ENCODE assay signal across 1 cellular context in genomic region chr20:62898970-62899632, GRCh38.
TF ChIP-seq lines count a peak whose summit lies in the region.

No MANE protein-coding gene starts in this region.

TF ChIP-seq in GM12878, 131 proteins besides CTCF, POLR2A, EP300 and RAD21 (continues in another document):
- TF ChIP-seq BACH1 (IDR thresholded peaks at IDR 0.05; ENCODE audit: borderline replicate concordance) (no peak), ZNF207 (IDR thresholded peaks at IDR 0.05; ENCODE audit: borderline replicate concordance) (no peak), USF2 (IDR thresholded peaks at IDR 0.05; ENCODE audit: borderline replicate concordance, low read depth, low read length) (no peak), SMAD5 (IDR thresholded peaks at IDR 0.05; ENCODE audit: low read depth) (no peak), ZNF274 (IDR thresholded peaks at IDR 0.05; ENCODE audit: insufficient read depth, insufficient read length) (no peak), RELA (IDR thresholded peaks at IDR 0.05; ENCODE audit: borderline replicate concordance, partially characterized antibody) (no peak), ASH2L (IDR thresholded peaks at IDR 0.05; ENCODE audit: borderline replicate concordance, low read depth) (no peak), HDAC2 (IDR thresholded peaks at IDR 0.05) (no peak), NBN (IDR thresholded peaks at IDR 0.05) (no peak), JUND (IDR thresholded peaks at IDR 0.05; ENCODE audit: low read depth, low read length) (no peak), MXI1 (IDR thresholded peaks at IDR 0.05; ENCODE audit: low read depth, low read length) (no peak), MEF2A (IDR thresholded peaks at IDR 0.05; ENCODE audit: insufficient read depth, low read depth, low read length) (no peak), RB1 (IDR thresholded peaks at IDR 0.05; ENCODE audit: borderline replicate concordance) (no peak), PRDM15 (CRISPR knock-in tag; IDR thresholded peaks at IDR 0.05) (no peak), ETV6 (conservative IDR thresholded peaks at IDR 0.05 in 1 of 2, IDR thresholded peaks at IDR 0.05 in 1 of 2; ENCODE audit: borderline replicate concordance in 1 of 2, low read depth in 1 of 2) (no peak; a peak in 1 of 4 replicates), BMI1 (IDR thresholded peaks at IDR 0.05; ENCODE audit: borderline replicate concordance) (no peak), TCF12 (IDR thresholded peaks at IDR 0.05; ENCODE audit: low read depth, low read length) (peak; percentile 77), STAT1 (conservative IDR thresholded peaks at IDR 0.05) (no peak), BCLAF1 (IDR thresholded peaks at IDR 0.05) (no peak), FOS (IDR thresholded peaks at IDR 0.05; ENCODE audit: borderline replicate concordance, extremely low read depth, insufficient read length) (no peak), DPF2 (IDR thresholded peaks at IDR 0.05) (peak; percentile 66), ZZZ3 (IDR thresholded peaks at IDR 0.05; ENCODE audit: control insufficient read depth, insufficient read length, low read depth) (no peak), ELK1 (IDR thresholded peaks at IDR 0.05; ENCODE audit: low read depth, low read length) (no peak), ZSCAN29 (IDR thresholded peaks at IDR 0.05) (no peak), PAX5 (IDR thresholded peaks at IDR 0.05; ENCODE audit: borderline replicate concordance, low read depth, low read length) (no peak), E2F4 (IDR thresholded peaks at IDR 0.05; ENCODE audit: low read depth, low read length) (no peak), SP1 (IDR thresholded peaks at IDR 0.05; ENCODE audit: low read depth, low read length) (no peak), ZNF384 (IDR thresholded peaks at IDR 0.05; ENCODE audit: borderline replicate concordance, low read depth, low read length) (no peak), NR2F1 (conservative IDR thresholded peaks at IDR 0.05) (0 out of 2 replicates have a peak, but pooled peaks have one; percentile 14), SUPT20H (IDR thresholded peaks at IDR 0.05; ENCODE audit: borderline replicate concordance, control insufficient read depth, low read depth, low read length) (no peak), SPI1 (IDR thresholded peaks at IDR 0.05; ENCODE audit: borderline replicate concordance, insufficient read depth, low read depth, low read length) (no peak), JUNB (IDR thresholded peaks at IDR 0.05) (peak; percentile 69; the same call in 1 of the 2 replicates)
- TF ChIP-seq, protein P1, sequence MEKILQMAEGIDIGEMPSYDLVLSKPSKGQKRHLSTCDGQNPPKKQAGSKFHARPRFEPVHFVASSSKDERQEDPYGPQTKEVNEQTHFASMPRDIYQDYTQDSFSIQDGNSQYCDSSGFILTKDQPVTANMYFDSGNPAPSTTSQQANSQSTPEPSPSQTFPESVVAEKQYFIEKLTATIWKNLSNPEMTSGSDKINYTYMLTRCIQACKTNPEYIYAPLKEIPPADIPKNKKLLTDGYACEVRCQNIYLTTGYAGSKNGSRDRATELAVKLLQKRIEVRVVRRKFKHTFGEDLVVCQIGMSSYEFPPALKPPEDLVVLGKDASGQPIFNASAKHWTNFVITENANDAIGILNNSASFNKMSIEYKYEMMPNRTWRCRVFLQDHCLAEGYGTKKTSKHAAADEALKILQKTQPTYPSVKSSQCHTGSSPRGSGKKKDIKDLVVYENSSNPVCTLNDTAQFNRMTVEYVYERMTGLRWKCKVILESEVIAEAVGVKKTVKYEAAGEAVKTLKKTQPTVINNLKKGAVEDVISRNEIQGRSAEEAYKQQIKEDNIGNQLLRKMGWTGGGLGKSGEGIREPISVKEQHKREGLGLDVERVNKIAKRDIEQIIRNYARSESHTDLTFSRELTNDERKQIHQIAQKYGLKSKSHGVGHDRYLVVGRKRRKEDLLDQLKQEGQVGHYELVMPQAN (conservative IDR thresholded peaks at IDR 0.05), result no peak
- TF ChIP-seq, protein P2, sequence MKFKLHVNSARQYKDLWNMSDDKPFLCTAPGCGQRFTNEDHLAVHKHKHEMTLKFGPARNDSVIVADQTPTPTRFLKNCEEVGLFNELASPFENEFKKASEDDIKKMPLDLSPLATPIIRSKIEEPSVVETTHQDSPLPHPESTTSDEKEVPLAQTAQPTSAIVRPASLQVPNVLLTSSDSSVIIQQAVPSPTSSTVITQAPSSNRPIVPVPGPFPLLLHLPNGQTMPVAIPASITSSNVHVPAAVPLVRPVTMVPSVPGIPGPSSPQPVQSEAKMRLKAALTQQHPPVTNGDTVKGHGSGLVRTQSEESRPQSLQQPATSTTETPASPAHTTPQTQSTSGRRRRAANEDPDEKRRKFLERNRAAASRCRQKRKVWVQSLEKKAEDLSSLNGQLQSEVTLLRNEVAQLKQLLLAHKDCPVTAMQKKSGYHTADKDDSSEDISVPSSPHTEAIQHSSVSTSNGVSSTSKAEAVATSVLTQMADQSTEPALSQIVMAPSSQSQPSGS (IDR thresholded peaks at IDR 0.05; ENCODE audit: low read length), result peak; percentile 43; the same call in 1 of the 2 replicates
- TF ChIP-seq, protein P3, sequence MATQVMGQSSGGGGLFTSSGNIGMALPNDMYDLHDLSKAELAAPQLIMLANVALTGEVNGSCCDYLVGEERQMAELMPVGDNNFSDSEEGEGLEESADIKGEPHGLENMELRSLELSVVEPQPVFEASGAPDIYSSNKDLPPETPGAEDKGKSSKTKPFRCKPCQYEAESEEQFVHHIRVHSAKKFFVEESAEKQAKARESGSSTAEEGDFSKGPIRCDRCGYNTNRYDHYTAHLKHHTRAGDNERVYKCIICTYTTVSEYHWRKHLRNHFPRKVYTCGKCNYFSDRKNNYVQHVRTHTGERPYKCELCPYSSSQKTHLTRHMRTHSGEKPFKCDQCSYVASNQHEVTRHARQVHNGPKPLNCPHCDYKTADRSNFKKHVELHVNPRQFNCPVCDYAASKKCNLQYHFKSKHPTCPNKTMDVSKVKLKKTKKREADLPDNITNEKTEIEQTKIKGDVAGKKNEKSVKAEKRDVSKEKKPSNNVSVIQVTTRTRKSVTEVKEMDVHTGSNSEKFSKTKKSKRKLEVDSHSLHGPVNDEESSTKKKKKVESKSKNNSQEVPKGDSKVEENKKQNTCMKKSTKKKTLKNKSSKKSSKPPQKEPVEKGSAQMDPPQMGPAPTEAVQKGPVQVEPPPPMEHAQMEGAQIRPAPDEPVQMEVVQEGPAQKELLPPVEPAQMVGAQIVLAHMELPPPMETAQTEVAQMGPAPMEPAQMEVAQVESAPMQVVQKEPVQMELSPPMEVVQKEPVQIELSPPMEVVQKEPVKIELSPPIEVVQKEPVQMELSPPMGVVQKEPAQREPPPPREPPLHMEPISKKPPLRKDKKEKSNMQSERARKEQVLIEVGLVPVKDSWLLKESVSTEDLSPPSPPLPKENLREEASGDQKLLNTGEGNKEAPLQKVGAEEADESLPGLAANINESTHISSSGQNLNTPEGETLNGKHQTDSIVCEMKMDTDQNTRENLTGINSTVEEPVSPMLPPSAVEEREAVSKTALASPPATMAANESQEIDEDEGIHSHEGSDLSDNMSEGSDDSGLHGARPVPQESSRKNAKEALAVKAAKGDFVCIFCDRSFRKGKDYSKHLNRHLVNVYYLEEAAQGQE (IDR thresholded peaks at IDR 0.05; ENCODE audit: low read depth, low read length), result no peak
- TF ChIP-seq, protein P4, sequence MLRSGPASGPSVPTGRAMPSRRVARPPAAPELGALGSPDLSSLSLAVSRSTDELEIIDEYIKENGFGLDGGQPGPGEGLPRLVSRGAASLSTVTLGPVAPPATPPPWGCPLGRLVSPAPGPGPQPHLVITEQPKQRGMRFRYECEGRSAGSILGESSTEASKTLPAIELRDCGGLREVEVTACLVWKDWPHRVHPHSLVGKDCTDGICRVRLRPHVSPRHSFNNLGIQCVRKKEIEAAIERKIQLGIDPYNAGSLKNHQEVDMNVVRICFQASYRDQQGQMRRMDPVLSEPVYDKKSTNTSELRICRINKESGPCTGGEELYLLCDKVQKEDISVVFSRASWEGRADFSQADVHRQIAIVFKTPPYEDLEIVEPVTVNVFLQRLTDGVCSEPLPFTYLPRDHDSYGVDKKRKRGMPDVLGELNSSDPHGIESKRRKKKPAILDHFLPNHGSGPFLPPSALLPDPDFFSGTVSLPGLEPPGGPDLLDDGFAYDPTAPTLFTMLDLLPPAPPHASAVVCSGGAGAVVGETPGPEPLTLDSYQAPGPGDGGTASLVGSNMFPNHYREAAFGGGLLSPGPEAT (IDR thresholded peaks at IDR 0.05; ENCODE audit: low read depth), result no peak
- TF ChIP-seq, protein P5, sequence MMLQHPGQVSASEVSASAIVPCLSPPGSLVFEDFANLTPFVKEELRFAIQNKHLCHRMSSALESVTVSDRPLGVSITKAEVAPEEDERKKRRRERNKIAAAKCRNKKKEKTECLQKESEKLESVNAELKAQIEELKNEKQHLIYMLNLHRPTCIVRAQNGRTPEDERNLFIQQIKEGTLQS (IDR thresholded peaks at IDR 0.05; ENCODE audit: borderline replicate concordance, extremely low read depth, low read depth, low read length), result no peak
- TF ChIP-seq, protein P6, sequence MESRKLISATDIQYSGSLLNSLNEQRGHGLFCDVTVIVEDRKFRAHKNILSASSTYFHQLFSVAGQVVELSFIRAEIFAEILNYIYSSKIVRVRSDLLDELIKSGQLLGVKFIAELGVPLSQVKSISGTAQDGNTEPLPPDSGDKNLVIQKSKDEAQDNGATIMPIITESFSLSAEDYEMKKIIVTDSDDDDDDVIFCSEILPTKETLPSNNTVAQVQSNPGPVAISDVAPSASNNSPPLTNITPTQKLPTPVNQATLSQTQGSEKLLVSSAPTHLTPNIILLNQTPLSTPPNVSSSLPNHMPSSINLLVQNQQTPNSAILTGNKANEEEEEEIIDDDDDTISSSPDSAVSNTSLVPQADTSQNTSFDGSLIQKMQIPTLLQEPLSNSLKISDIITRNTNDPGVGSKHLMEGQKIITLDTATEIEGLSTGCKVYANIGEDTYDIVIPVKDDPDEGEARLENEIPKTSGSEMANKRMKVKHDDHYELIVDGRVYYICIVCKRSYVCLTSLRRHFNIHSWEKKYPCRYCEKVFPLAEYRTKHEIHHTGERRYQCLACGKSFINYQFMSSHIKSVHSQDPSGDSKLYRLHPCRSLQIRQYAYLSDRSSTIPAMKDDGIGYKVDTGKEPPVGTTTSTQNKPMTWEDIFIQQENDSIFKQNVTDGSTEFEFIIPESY (IDR thresholded peaks at IDR 0.05), result no peak
